In genomic region chr5:91016954-91017690, GRCh38 we compare ENCODE assay signal across 17 cellular contexts.
DNase-seq lines count a peak whose midpoint lies in the region; ATAC-seq and TF ChIP-seq lines count a peak whose summit lies in the region.
"Had no signal": no experiment of that assay in that cellular context is flagged by ENCODE, and none has a peak within 500 bp of the region (broad histone marks: within the 10 kb centered on the region; RNA-seq: fewer than 3 reads in every experiment).

No MANE protein-coding gene starts in this region.

- no peak overlapping the region for H3K4ac ChIP-seq in H9 (ENCODE audit: low read depth, low read length)

- no peak overlapping the region for H3K18ac ChIP-seq in H9 (ENCODE audit: insufficient read length, low read depth, low read length)

- H3K4me3 Mint-ChIP-seq in H9: no peak overlapping the region
- H3K4me3 Mint-ChIP-seq: activated naive CD4-positive, alpha-beta T cell treated with anti-CD3 and anti-CD28 coated beads, Interleukin-2, amount 50 U/mL, for 24 hours; dendritic cell treated with granulocyte-macrophage colony-stimulating factor and Interleukin-4, amounts not matched to agents 40 ng/mL and 50 ng/mL, for 4 days had no signal

- no peak overlapping the region for H3T11ph ChIP-seq in H9 (ENCODE audit: low read length)

- no peak overlapping the region for H3K4me2 ChIP-seq in H9 (ENCODE audit: insufficient read depth, insufficient read length, low read length)

- DNase-seq in HCEC 1CT (peak; percentile 87), astrocyte of the hippocampus (ENCODE audit: low read depth, low spot score) (peak; percentile 70), glomerular visceral epithelial cell (ENCODE audit: extremely low spot score) (peak; percentile 26), H9 (no peak)
- DNase-seq: COR-L47, heart right ventricle, NCI-H1105 treated with DMSO at 0.1 percent for 48 hours, NCI-H526, SHP77 treated with DMSO at 0.1 percent for 48 hours, substantia nigra had no signal

- no peaks in the 10 kb centered on the region for H3K79me1 ChIP-seq in H9 (ENCODE audit: insufficient read depth, low read depth, low read length, poor library complexity, severe bottlenecking)

- no peak overlapping the region for H4K91ac ChIP-seq in H9 (ENCODE audit: insufficient read length, low read depth, low read length)

- H3K27ac ChIP-seq in skeletal muscle tissue (ENCODE audit: low read depth, low read length) (peak overlapping the region; percentile 37), H9 (ENCODE audit: insufficient read length, low read depth, low read length) (no peak overlapping the region)
- H3K27ac ChIP-seq: heart right ventricle, parathyroid adenoma had no signal

- no peak overlapping the region for H2BK12ac ChIP-seq in H9 (ENCODE audit: insufficient read length, low read depth, low read length)

- H3K23ac ChIP-seq in H9 (ENCODE audit: insufficient read length, low read depth, low read length): no peak overlapping the region

- no peak overlapping the region for H3K14ac ChIP-seq in H9 (ENCODE audit: insufficient read depth, low read length)

- H2BK20ac ChIP-seq in H9 (ENCODE audit: low read depth, low read length, poor library complexity, severe bottlenecking): no peak overlapping the region

- H3K27ac Mint-ChIP-seq in H9: no peak overlapping the region
- H3K27ac Mint-ChIP-seq: activated naive CD4-positive, alpha-beta T cell treated with anti-CD3 and anti-CD28 coated beads, Interleukin-2, amount 50 U/mL, for 24 hours; dendritic cell treated with granulocyte-macrophage colony-stimulating factor and Interleukin-4, amounts not matched to agents 40 ng/mL and 50 ng/mL, for 4 days had no signal

- peaks cover 11 to 16% of the 10 kb centered on the region in 2 experiments for H3K4me1 Mint-ChIP-seq in H9
- H3K4me1 Mint-ChIP-seq: activated naive CD4-positive, alpha-beta T cell treated with anti-CD3 and anti-CD28 coated beads, Interleukin-2, amount 50 U/mL, for 24 hours had no signal

- H3K9ac ChIP-seq in skeletal muscle tissue (ENCODE audit: low read depth in 1 of 3, low read length in 3 of 3) (peak overlapping the region in 1 of 3 donors; percentile 1), H9 (ENCODE audit: extremely low read depth, insufficient read length, low read length) (no peak overlapping the region)
- H3K9ac ChIP-seq: parathyroid adenoma had no signal

- no peaks in the 10 kb centered on the region for H3K27me3 ChIP-seq in skeletal muscle tissue (ENCODE audit: control insufficient read depth in 3 of 3, insufficient read depth in 3 of 3, low read length in 3 of 3)
- no peaks in the 10 kb centered on the region for H3K27me3 ChIP-seq in H9 (ENCODE audit: insufficient read depth, low read length)

- peaks cover 7 to 13% of the 10 kb centered on the region in 2 experiments; a peak in 3 of 5 replicates for H3K9me3 Mint-ChIP-seq in H9

- no peak overlapping the region for H2AFZ ChIP-seq in H9 (ENCODE audit: low read length)
- H2AFZ ChIP-seq: parathyroid adenoma had no signal

- H3K56ac ChIP-seq in H9 (ENCODE audit: insufficient read length, low read depth, low read length): no peak overlapping the region

- no peaks in the 10 kb centered on the region for H3K23me2 ChIP-seq in H9 (ENCODE audit: insufficient read length, low read depth, low read length, poor library complexity, severe bottlenecking)

- H2BK15ac ChIP-seq in H9 (ENCODE audit: low read depth, low read length): no peak overlapping the region

- H3K36me3 Mint-ChIP-seq in H9 (ENCODE audit: insufficient read depth in 1 of 3, low read depth in 3 of 3): peaks cover 14 to 26% (median 16%) of the 10 kb centered on the region in 3 experiments
- H3K36me3 Mint-ChIP-seq: activated naive CD4-positive, alpha-beta T cell treated with anti-CD3 and anti-CD28 coated beads, Interleukin-2, amount 50 U/mL, for 24 hours had no signal

- H3K27me3 Mint-ChIP-seq in H9 (ENCODE audit: low read depth): no peaks in the 10 kb centered on the region
- H3K27me3 Mint-ChIP-seq: dendritic cell treated with granulocyte-macrophage colony-stimulating factor and Interleukin-4, amounts not matched to agents 40 ng/mL and 50 ng/mL, for 4 days had no signal

- ATAC-seq in GM19467 (IDR thresholded peaks at IDR 0.05; ENCODE audit: unreplicated experiment): no peak
- ATAC-seq in GM21381 (IDR thresholded peaks at IDR 0.05; ENCODE audit: unreplicated experiment): no peak
- no peak for ATAC-seq in HG03108 (IDR thresholded peaks at IDR 0.05; ENCODE audit: unreplicated experiment)

- H2AK5ac ChIP-seq in H9 (ENCODE audit: insufficient read length, low read length): no peak overlapping the region

- TF ChIP-seq CTCF in H9 (conservative IDR thresholded peaks at IDR 0.05): no peak

- H3K9me3 ChIP-seq in skeletal muscle tissue (ENCODE audit: control insufficient read depth in 3 of 3, low read length in 3 of 3) (no peaks in the 10 kb centered on the region), H9 (ENCODE audit: control insufficient read depth, low read depth, low read length) (no peaks in the 10 kb centered on the region)

- no peaks in the 10 kb centered on the region for H4K20me1 ChIP-seq in H9 (ENCODE audit: control insufficient read depth, insufficient read depth, insufficient read length)

- H3K79me2 ChIP-seq in H9 (ENCODE audit: insufficient read depth, low read length): no peaks in the 10 kb centered on the region
- H3K79me2 ChIP-seq: parathyroid adenoma had no signal

- no peak overlapping the region for H2BK120ac ChIP-seq in H9 (ENCODE audit: low read depth, low read length, poor library complexity, severe bottlenecking)

- no peak overlapping the region for H3K4me3 ChIP-seq in skeletal muscle tissue (ENCODE audit: low read length in 3 of 3)
- H3K4me3 ChIP-seq: heart right ventricle had no signal

- H4K8ac ChIP-seq in H9 (replicated peaks; ENCODE audit: insufficient read length, low read depth, low read length): no peak overlapping the region

- peaks cover 8 to 18% (median 14%) of the 10 kb centered on the region in 3 donors for H3K4me1 ChIP-seq in skeletal muscle tissue (ENCODE audit: control insufficient read depth in 3 of 3, insufficient read depth in 3 of 3, low read length in 3 of 3)
- no peaks in the 10 kb centered on the region for H3K4me1 ChIP-seq in H9 (ENCODE audit: insufficient read depth, low read length)
- H3K4me1 ChIP-seq: parathyroid adenoma had no signal

- no CpG with 5 or more reads among the region's 4 CpGs for WGBS in H9 (ENCODE audit: extremely low coverage, insufficient read length, low lambda C conversion rate)

- no peaks in the 10 kb centered on the region for H3K36me3 ChIP-seq in skeletal muscle tissue (ENCODE audit: control insufficient read depth in 3 of 3, insufficient read depth in 3 of 3, low read length in 3 of 3)
- H3K36me3 ChIP-seq: heart right ventricle had no signal

- no peak overlapping the region for H4K5ac ChIP-seq in H9 (ENCODE audit: insufficient read length, low read depth, low read length)

- no peak overlapping the region for H2BK5ac ChIP-seq in H9 (ENCODE audit: insufficient read length, low read length)
